17 cellular contexts compared by ENCODE assay signal in the genomic region with DNA sequence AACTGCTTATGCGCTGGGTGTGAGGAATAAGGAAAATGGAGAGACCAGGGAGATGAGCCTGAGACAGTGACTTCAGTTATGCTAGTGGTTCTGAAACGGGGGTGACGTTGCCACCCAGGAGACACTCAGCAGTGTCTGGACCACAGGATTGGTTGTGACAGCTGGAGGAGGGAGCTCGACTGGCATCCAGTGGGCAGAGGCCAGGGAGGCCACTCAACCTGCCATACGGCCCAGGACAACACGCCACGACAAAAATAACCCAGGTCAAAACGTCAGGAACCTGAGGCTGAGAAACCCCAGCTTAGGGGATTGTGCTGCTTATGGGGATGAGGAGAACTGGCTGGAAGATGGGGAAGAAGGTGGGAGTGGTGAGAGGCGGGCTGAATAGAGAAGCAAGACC. TPM values are rescaled to one million over a fixed set of nuclear protein-coding genes. Genes with fewer than 3 reads are reported as not detected.
A peak's percentile ranks its signal among the peaks of the same experiment; 100 is the strongest.
DNase-seq lines count a peak whose midpoint lies in the region; ATAC-seq and TF ChIP-seq lines count a peak whose summit lies in the region.
"Had no signal": no experiment of that assay in that cellular context is flagged by ENCODE, and none has a peak within 500 bp of the region (broad histone marks: within the 10 kb centered on the region; RNA-seq: fewer than 3 reads in every experiment).

No MANE protein-coding gene starts in this region.

- H3K4me1 ChIP-seq in left ventricle myocardium inferior, result peaks cover 29% of the 10 kb centered on the region
- no peaks in the 10 kb centered on the region for H3K4me1 ChIP-seq in trophoblast cell (ENCODE audit: control insufficient read depth in 1 of 2, insufficient read depth in 2 of 2, low read length in 2 of 2)

- H2BK120ac ChIP-seq in trophoblast cell (ENCODE audit: insufficient read depth, low read length, poor library complexity), result no peak overlapping the region

- H3K14ac ChIP-seq in trophoblast cell (ENCODE audit: low read length), result no peak overlapping the region

- H3K27me3 ChIP-seq in left ventricle myocardium inferior (ENCODE audit: low read depth) (no peaks in the 10 kb centered on the region), trophoblast cell (ENCODE audit: insufficient read depth, low read length) (no peaks in the 10 kb centered on the region)

- H4K8ac ChIP-seq in trophoblast cell (ENCODE audit: low read depth, low read length), result no peak overlapping the region

- DNase-seq in Right ventricle myocardium superior (no peak), left ventricle myocardium inferior (no peak), myocyte (ENCODE audit: low read depth) (peak; percentile 24), trophoblast cell (no peak), hippocampal formation (lab: John Stamatoyannopoulos, UW) (no peak), HUDEP-2 (lab: John Stamatoyannopoulos, UW; ENCODE audit: unreplicated experiment in 76 of 76) (no peak), omental fat pad (ENCODE audit: low spot score) (no peak)
- DNase-seq: CD8-positive, alpha-beta T cell; COR-L47; DMS153; DND-41; GDM1; GOT3; H9 had no signal

- H3K79me2 ChIP-seq in trophoblast cell (ENCODE audit: control insufficient read depth, insufficient read depth, low read length, poor library complexity), result no peaks in the 10 kb centered on the region

- WGBS in trophoblast cell (ENCODE audit: extremely low coverage, insufficient coverage, insufficient read length), result no CpG with 5 or more reads among the region's 9 CpGs

- ATAC-seq in Right ventricle myocardium superior (ENCODE audit: poor library complexity) (peak; percentile 37), omental fat pad (ENCODE audit: low FRiP score) (no peak)
- ATAC-seq: CD8-positive, alpha-beta T cell had no signal

- no peak overlapping the region for H4K12ac ChIP-seq in trophoblast cell (ENCODE audit: low read depth, low read length)

- H3K79me1 ChIP-seq in trophoblast cell (ENCODE audit: low read length), result no peaks in the 10 kb centered on the region

- H3K27ac ChIP-seq in left ventricle myocardium inferior (replicated peaks), result no peak overlapping the region
- H3K27ac ChIP-seq in trophoblast cell (ENCODE audit: low read depth, low read length), result no peak overlapping the region
- H3K27ac ChIP-seq: 22Rv1 had no signal

- no peak overlapping the region for H3K4ac ChIP-seq in trophoblast cell (ENCODE audit: low read depth, low read length)

- H4K91ac ChIP-seq in trophoblast cell (ENCODE audit: low read depth, low read length), result no peak overlapping the region

- H3K9ac ChIP-seq in trophoblast cell (ENCODE audit: low read length), result peak overlapping the region; percentile 30

- H3K9me3 ChIP-seq in left ventricle myocardium inferior (replicated peaks) (no peaks in the 10 kb centered on the region), trophoblast cell (ENCODE audit: insufficient read depth, low read depth, low read length) (no peaks in the 10 kb centered on the region)

- H3K36me3 ChIP-seq in left ventricle myocardium inferior (peaks cover 6% of the 10 kb centered on the region), trophoblast cell (ENCODE audit: control insufficient read depth in 1 of 2, insufficient read depth in 2 of 2, low read length in 2 of 2) (peaks cover 3 to 11% of the 10 kb centered on the region in 2 experiments)

- no peak overlapping the region for H2AFZ ChIP-seq in trophoblast cell (ENCODE audit: insufficient read depth, low read length, poor library complexity)

- no peak overlapping the region for H2BK5ac ChIP-seq in trophoblast cell (ENCODE audit: low read depth, low read length, poor library complexity)

- no peak overlapping the region for H3K23ac ChIP-seq in trophoblast cell (ENCODE audit: low read length)

- H3K4me2 ChIP-seq in trophoblast cell (ENCODE audit: low read length), result no peak overlapping the region

- no peak for TF ChIP-seq CTCF in left ventricle myocardium inferior (IDR thresholded peaks at IDR 0.05; ENCODE audit: borderline replicate concordance)
- no peak for TF ChIP-seq CTCF in omental fat pad (IDR thresholded peaks at IDR 0.05)

- intact Hi-C loops in Right ventricle myocardium superior (cut with DNase I) (no loop called here), left ventricle myocardium inferior (cut with micrococcal nuclease) (no loop called here)

- H3K4me3 ChIP-seq in left ventricle myocardium inferior (no peak overlapping the region), trophoblast cell (ENCODE audit: low read depth, low read length) (peak overlapping the region; percentile 44)

- no peak overlapping the region for H2BK12ac ChIP-seq in trophoblast cell (ENCODE audit: low read length)

- H3K18ac ChIP-seq in trophoblast cell (ENCODE audit: low read length), result no peak overlapping the region

- H2AK5ac ChIP-seq in trophoblast cell (ENCODE audit: low read length), result no peak overlapping the region

RNA-seq across cellular contexts. Expression of a gene that starts 10.4 kb away (rescaled TPM):
- total RNA-seq in Right ventricle myocardium superior (16.0 TPM), left ventricle myocardium inferior (16.7 TPM), myocyte (4.8 and 33.1 TPM in 2 replicates), omental fat pad (10 to 100 TPM in 1 of 4 donors, 1 to 10 TPM in 3; 5.9 to 10.3 (median 8.2) TPM)
- 9.7 TPM for polyA plus RNA-seq in myocyte (2012)
- 6.4 and 6.9 TPM in 2 replicates for polyA plus RNA-seq in trophoblast cell (2013)

RNA-seq across cellular contexts. Expression of a gene that starts 31.7 kb away (rescaled TPM):
- total RNA-seq in Right ventricle myocardium superior (not detected), left ventricle myocardium inferior (0.55 TPM), myocyte (not detected in 2 replicates), omental fat pad (not detected)
- polyA plus RNA-seq in myocyte (2012), result 0.53 TPM
- not detected in 2 replicates for polyA plus RNA-seq in trophoblast cell (2013)
- total RNA-seq: A673; CD8-positive, alpha-beta T cell; H9 had no signal
- polyA plus RNA-seq: BJ had no signal
